18 cellular contexts compared by ENCODE assay signal in the genomic region with DNA sequence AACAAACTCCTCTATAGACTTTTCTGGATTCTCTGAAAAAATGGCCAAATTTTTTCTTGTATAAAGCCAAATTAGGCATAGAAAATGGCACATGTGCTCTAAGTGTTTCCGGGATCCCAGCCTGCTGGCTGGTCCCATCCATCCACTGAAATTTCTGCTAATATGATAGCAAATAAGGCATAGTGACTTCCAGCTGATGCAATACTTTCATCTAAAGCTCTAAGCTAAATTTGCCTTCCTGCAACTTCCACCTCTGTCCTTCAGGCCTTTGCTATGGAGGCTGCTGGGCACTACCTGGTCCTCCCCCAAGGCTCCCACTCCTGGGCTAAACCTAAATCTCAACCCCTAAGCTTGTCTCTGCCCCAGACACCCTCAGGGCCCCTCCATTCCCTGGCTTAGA. TPM values are rescaled to one million over a fixed set of nuclear protein-coding genes. Genes with fewer than 3 reads are reported as not detected.
A peak's percentile ranks its signal among the peaks of the same experiment; 100 is the strongest.
DNase-seq lines count a peak whose midpoint lies in the region; ATAC-seq, FAIRE-seq and TF ChIP-seq lines count a peak whose summit lies in the region.
"Had no signal": no experiment of that assay in that cellular context is flagged by ENCODE, and none has a peak within 500 bp of the region (broad histone marks: within the 10 kb centered on the region; RNA-seq: fewer than 3 reads in every experiment).

No MANE protein-coding gene starts in this region.

- no peaks in the 10 kb centered on the region for H3K9me3 ChIP-seq in K562 (replicated peaks; ENCODE audit: control insufficient read depth, insufficient read depth, low read depth, low read length)
- H3K9me3 ChIP-seq: BE2C had no signal

- peaks cover 15 to 24% of the 10 kb centered on the region in 2 experiments for H3K27me3 ChIP-seq in K562 (ENCODE audit: control insufficient read depth in 2 of 2, insufficient read depth in 2 of 2, low read length in 2 of 2)
- H3K27me3 ChIP-seq: BE2C had no signal

- TF ChIP-seq CTCF in K562 (IDR thresholded peaks at IDR 0.05 in 2 of 3, conservative IDR thresholded peaks at IDR 0.05 in 1 of 3; ENCODE audit: insufficient read depth in 2 of 3, low read depth in 1 of 3, low read length in 3 of 3) = no peak

- BruUV-seq in K562 (replicated peaks; lab: Mats Ljungman, UMichigan) = no TSS peak

- H3K9me3 Mint-ChIP-seq in stimulated activated naive CD8-positive, alpha-beta T cell treated with anti-CD3 and anti-CD28 coated beads, Interleukin-15, amount 100 ng/mL, for 72 hours = no peaks in the 10 kb centered on the region
- H3K9me3 Mint-ChIP-seq: CD4-positive, CD25-positive, alpha-beta regulatory T cell; CD8-positive, alpha-beta memory T cell had no signal

- no peak overlapping the region for H3K4me3 Mint-ChIP-seq in stimulated activated naive CD8-positive, alpha-beta T cell treated with anti-CD3 and anti-CD28 coated beads, Interleukin-15, amount 100 ng/mL, for 72 hours
- H3K4me3 Mint-ChIP-seq: CD4-positive, CD25-positive, alpha-beta regulatory T cell; CD8-positive, alpha-beta memory T cell had no signal

- H2AFZ ChIP-seq in K562 (ENCODE audit: low read depth, low read length) = no peak overlapping the region

- H3K4me1 ChIP-seq in K562 (replicated peaks in 1 of 2; ENCODE audit: control insufficient read depth in 2 of 2, insufficient read depth in 2 of 2, low read length in 2 of 2) = peaks cover 0 to 4% of the 10 kb centered on the region in 2 experiments; a peak in 2 of 5 replicates
- H3K4me1 ChIP-seq: BE2C had no signal

- H3K4me1 Mint-ChIP-seq in stimulated activated naive CD8-positive, alpha-beta T cell treated with anti-CD3 and anti-CD28 coated beads, Interleukin-15, amount 100 ng/mL, for 72 hours = no peaks in the 10 kb centered on the region
- H3K4me1 Mint-ChIP-seq: CD4-positive, CD25-positive, alpha-beta regulatory T cell; CD8-positive, alpha-beta memory T cell had no signal

- H3K4me2 ChIP-seq in K562 (ENCODE audit: insufficient read depth, low read length) = no peak overlapping the region

- CTCF ChIA-PET in K562 (lab: Yijun Ruan, JAX; ENCODE audit: low intra/inter-chr PET ratio) = no interaction called here

- no peak for TF ChIP-seq POLR2A in K562 (conservative IDR thresholded peaks at IDR 0.05)

- FAIRE-seq in K562 (lab: Jason Lieb, UNC) = no peak
- FAIRE-seq: GM12892, HepG2 had no signal

- no peak for DNase-seq in stimulated activated naive CD8-positive, alpha-beta T cell treated with anti-CD3 and anti-CD28 coated beads, Interleukin-15, amount 100 ng/mL, for 72 hours
- DNase-seq in stimulated activated naive CD8-positive, alpha-beta T cell treated with anti-CD3 and anti-CD28 coated beads, Interleukin-15, Interleukin-2, amounts not matched to agents 100 U/mL and 50 U/mL, for 24 hours = no peak
- DNase-seq in OCI-M1 (lab: John Stamatoyannopoulos, UW) = peak; percentile 30
- DNase-seq in K562 (ENCODE audit: extremely low read depth in 1 of 4, low spot score in 3 of 4) = no peak
- no peak for DNase-seq in COLO668 (lab: John Stamatoyannopoulos, UW; ENCODE audit: unreplicated experiment)
- no peak for DNase-seq in Ammon's horn (ENCODE audit: low spot score)
- DNase-seq: BE2C; C1 segment of cervical spinal cord; CD4-positive, CD25-positive, alpha-beta regulatory T cell; CD8-positive, alpha-beta memory T cell; DMS153; DMS79; GDM1; GOT3; H7 had no signal

- 79% methylated on average over 1 of the region's 1 CpG for WGBS in K562 (ENCODE audit: insufficient coverage, low coverage, missing lambda C conversion rate)

- no peak overlapping the region for H3K4me3 ChIP-seq in K562

- H3K27me3 Mint-ChIP-seq in stimulated activated naive CD8-positive, alpha-beta T cell treated with anti-CD3 and anti-CD28 coated beads, Interleukin-15, amount 100 ng/mL, for 72 hours = no peaks in the 10 kb centered on the region
- H3K27me3 Mint-ChIP-seq: CD4-positive, CD25-positive, alpha-beta regulatory T cell; CD8-positive, alpha-beta memory T cell had no signal

- intact Hi-C loops in K562 (cut with micrococcal nuclease) = no loop called here

- no peak for ATAC-seq in stimulated activated naive CD8-positive, alpha-beta T cell treated with anti-CD3 and anti-CD28 coated beads, Interleukin-15, amount 100 ng/mL, for 72 hours
- ATAC-seq in stimulated activated naive CD8-positive, alpha-beta T cell treated with anti-CD3 and anti-CD28 coated beads, Interleukin-15, Interleukin-2, amounts not matched to agents 100 U/mL and 50 U/mL, for 24 hours = no peak
- ATAC-seq in K562 (peak; percentile 40), GM19463 (IDR thresholded peaks at IDR 0.05; ENCODE audit: unreplicated experiment) (no peak)

- H3K27ac ChIP-seq in K562 (ENCODE audit: extremely low read depth, low read depth, low read length) = no peak overlapping the region

- peak overlapping the region; percentile 80 to 84 for H3K27ac Mint-ChIP-seq in stimulated activated naive CD8-positive, alpha-beta T cell treated with anti-CD3 and anti-CD28 coated beads, Interleukin-15, amount 100 ng/mL, for 72 hours
- H3K27ac Mint-ChIP-seq: CD8-positive, alpha-beta memory T cell had no signal

- no peaks in the 10 kb centered on the region for H3K79me2 ChIP-seq in K562 (ENCODE audit: control insufficient read depth, insufficient read depth, low read length)

- H4K20me1 ChIP-seq in K562 (replicated peaks; ENCODE audit: control insufficient read depth, insufficient read depth, low read length) = 0 out of 2 replicates have a peak, but pooled peaks cover 4% of the 10 kb centered on the region

- no peaks in the 10 kb centered on the region for H3K9me1 ChIP-seq in K562 (ENCODE audit: control insufficient read depth, insufficient read depth, low read length)

- no peak for TF ChIP-seq EP300 in K562 (IDR thresholded peaks at IDR 0.05; ENCODE audit: low read length)

- no peaks in the 10 kb centered on the region for H3K36me3 ChIP-seq in K562 (ENCODE audit: control insufficient read depth, insufficient read depth, low read length)
- H3K36me3 ChIP-seq: BE2C had no signal

- in situ Hi-C loops in K562 (cut with MboI) = no loop called here

- no peak overlapping the region for H3K9ac ChIP-seq in K562 (ENCODE audit: insufficient read depth in 1 of 2, low read depth in 2 of 2, low read length in 2 of 2)

- TF ChIP-seq RAD21 in K562 (CRISPR knock-in tag; conservative IDR thresholded peaks at IDR 0.05 in 1 of 2, IDR thresholded peaks at IDR 0.05 in 1 of 2) = no peak

- POLR2A ChIA-PET in K562 (lab: Yijun Ruan, JAX) = interaction anchor here (0.6 to 1.1 kb wide), 2 partner anchors 8 to 20 kb away, joined by 3 to 5 read pairs; no protein-coding TSS in a partner anchor

RNA-seq across cellular contexts. Expression of a gene that starts 20.5 kb away (rescaled TPM):
- total RNA-seq in K562 (2011; cell fraction: chromatin; rRNA removed; ENCODE audit: low replicate concordance) = not detected in 2 replicates
- total RNA-seq in K562 (2011; cell fraction: nucleolus; rRNA removed) = not detected in 2 replicates
- not detected in 2 replicates for total RNA-seq in K562 (2011; cell fraction: nucleoplasm; rRNA removed)
- total RNA-seq in K562 (2014; rRNA removed) (not detected in 2 replicates), K562 (2014; rRNA removed; fragmentation: Illumina TruSeq; extraction: Trizol) (not detected in 2 replicates), K562 (2015; rRNA removed; fragmentation: Illumina TruSeq; extraction: Trizol) (not detected in 2 replicates), K562 (2021) (not detected in 2 replicates)
- polyA plus RNA-seq in K562 (2011; rRNA removed) (not detected in 2 replicates), K562 (2014; fragmentation: Illumina TruSeq; extraction: Trizol) (not detected in 2 replicates), K562 (2014; fragmentation: Nextera tagmentation; extraction: Ambion mirVana) (not detected), K562 (2014; rRNA removed) (0.09 and 0.23 TPM in 2 replicates)
- polyA plus RNA-seq in K562 (2011; cell fraction: cytosol; rRNA removed) = 0.01 TPM in 1 of 2 replicates, not detected in the other
- polyA plus RNA-seq in K562 (2011; cell fraction: nucleus; rRNA removed) = 0.27 TPM in 1 of 2 replicates, not detected in the other
- polyA plus RNA-seq in K562 (2012) = 0.12 TPM in 1 of 2 replicates, not detected in the other
- polyA minus RNA-seq in K562 (2011; rRNA and poly(A)+ RNA removed) = not detected in 2 replicates
- not detected in 2 replicates for polyA minus RNA-seq in K562 (2011; cell fraction: cytosol; rRNA and poly(A)+ RNA removed)
- polyA minus RNA-seq in K562 (2011; cell fraction: nucleus; rRNA and poly(A)+ RNA removed) = not detected in 2 replicates
- total RNA-seq: CD4-positive, CD25-positive, alpha-beta regulatory T cell; CD8-positive, alpha-beta memory T cell; H7 had no signal
- polyA plus RNA-seq: CD4-positive, CD25-positive, alpha-beta regulatory T cell; CD8-positive, alpha-beta memory T cell had no signal

RNA-seq across cellular contexts. Expression of a gene that starts 32.5 kb away (rescaled TPM):
- total RNA-seq in K562 (2011; cell fraction: chromatin; rRNA removed; ENCODE audit: low replicate concordance) = 32.7 and 51.7 TPM in 2 replicates
- total RNA-seq in K562 (2011; cell fraction: nucleolus; rRNA removed) = 40.7 and 42.2 TPM in 2 replicates
- 40.5 and 61.6 TPM in 2 replicates for total RNA-seq in K562 (2011; cell fraction: nucleoplasm; rRNA removed)
- 55.6 and 87.2 TPM in 2 replicates for total RNA-seq in K562 (2014; rRNA removed)
- 75.4 and 83.0 TPM in 2 replicates for total RNA-seq in K562 (2014; rRNA removed; fragmentation: Illumina TruSeq; extraction: Trizol)
- 78.7 and 86.1 TPM in 2 replicates for total RNA-seq in K562 (2015; rRNA removed; fragmentation: Illumina TruSeq; extraction: Trizol)
- total RNA-seq in K562 (2021) = 120 and 121 TPM in 2 replicates
- polyA plus RNA-seq in K562 (2011; rRNA removed) = 39.5 and 41.9 TPM in 2 replicates
- 61.5 and 87.8 TPM in 2 replicates for polyA plus RNA-seq in K562 (2011; cell fraction: cytosol; rRNA removed)
- 44.9 and 61.3 TPM in 2 replicates for polyA plus RNA-seq in K562 (2011; cell fraction: nucleus; rRNA removed)
- 108 and 132 TPM in 2 replicates for polyA plus RNA-seq in K562 (2012)
- polyA plus RNA-seq in K562 (2014; fragmentation: Illumina TruSeq; extraction: Trizol) = 96.4 and 107 TPM in 2 replicates
- 100 to 1,000 TPM; 130 to 151 TPM for polyA plus RNA-seq in K562 (2014; fragmentation: Nextera tagmentation; extraction: Ambion mirVana)
- 74.6 and 75.7 TPM in 2 replicates for polyA plus RNA-seq in K562 (2014; rRNA removed)
- 42.0 and 57.7 TPM in 2 replicates for polyA minus RNA-seq in K562 (2011; rRNA and poly(A)+ RNA removed)
- 31.2 and 36.7 TPM in 2 replicates for polyA minus RNA-seq in K562 (2011; cell fraction: cytosol; rRNA and poly(A)+ RNA removed)
- polyA minus RNA-seq in K562 (2011; cell fraction: nucleus; rRNA and poly(A)+ RNA removed) = 20.7 and 21.9 TPM in 2 replicates
